In the genomic region with DNA sequence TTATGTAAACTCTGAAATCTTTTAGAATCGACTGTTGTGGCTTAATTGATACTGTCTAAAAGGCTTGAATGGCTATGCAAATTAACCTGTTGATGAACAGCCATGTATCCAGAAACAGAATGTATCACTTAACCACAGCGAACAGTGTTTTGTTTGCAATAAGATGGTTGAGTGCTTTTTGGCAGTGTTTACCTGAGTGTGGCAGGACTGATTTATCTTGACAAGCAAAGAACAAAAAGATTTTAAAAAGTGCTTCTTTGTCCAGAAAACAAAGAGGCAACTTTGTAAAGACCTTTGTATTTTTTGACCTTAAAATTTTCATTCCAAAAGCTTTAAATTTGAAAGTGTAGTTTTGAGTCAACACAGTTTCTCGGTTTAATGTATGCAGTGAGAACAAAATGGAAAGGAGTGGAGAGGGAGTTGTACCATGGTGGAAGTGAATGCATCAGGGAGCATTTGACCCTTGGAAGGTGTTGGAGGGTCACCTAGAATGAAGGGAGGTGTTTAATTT, we compare ENCODE assay signal across 15 cellular contexts. TPM values are rescaled to one million over a fixed set of nuclear protein-coding genes. Genes with fewer than 3 reads are reported as not detected.
DNase-seq lines count a peak whose midpoint lies in the region; ATAC-seq and TF ChIP-seq lines count a peak whose summit lies in the region.
"Had no signal": no experiment of that assay in that cellular context is flagged by ENCODE, and none has a peak within 500 bp of the region (broad histone marks: within the 10 kb centered on the region; RNA-seq: fewer than 3 reads in every experiment).

No MANE protein-coding gene starts in this region.

- in situ Hi-C loops in HAP-1 (cut with MboI; ENCODE audit: low sequenced_read_pairs) = no loop called here

- no peak overlapping the region for H3K27ac Mint-ChIP-seq in activated CD8-positive, alpha-beta T cell treated with anti-CD3 and anti-CD28 coated beads for 36 hours
- H3K27ac Mint-ChIP-seq: stimulated activated naive CD8-positive, alpha-beta T cell treated with anti-CD3 and anti-CD28 coated beads, Interleukin-15, Interleukin-2, amounts not matched to agents 100 ng/mL and 50 ng/mL, for 24 hours had no signal

- intact Hi-C loops in activated CD8-positive, alpha-beta T cell treated with anti-CD3 and anti-CD28 coated beads for 36 hours (cut with micrococcal nuclease) = no loop called here

- no peak for TF ChIP-seq CTCF in activated CD8-positive, alpha-beta T cell treated with anti-CD3 and anti-CD28 coated beads for 36 hours (IDR thresholded peaks at IDR 0.05)

- peaks cover 2% of the 10 kb centered on the region for H3K36me3 Mint-ChIP-seq in activated CD8-positive, alpha-beta T cell treated with anti-CD3 and anti-CD28 coated beads for 36 hours (ENCODE audit: low read depth)

- H3K4me1 ChIP-seq in HAP-1 = peaks cover 32% of the 10 kb centered on the region
- peaks cover 10% of the 10 kb centered on the region for H3K4me1 ChIP-seq in endocrine pancreas (ENCODE audit: control insufficient read depth, insufficient read depth, low read length)
- H3K4me1 ChIP-seq: colonic mucosa had no signal

- ATAC-seq in GM18909 (IDR thresholded peaks at IDR 0.05; ENCODE audit: poor library complexity, unreplicated experiment) = peak; percentile 97
- peak; percentile 97 for ATAC-seq in HG03457 (IDR thresholded peaks at IDR 0.05; ENCODE audit: unreplicated experiment)
- no peak for ATAC-seq in activated CD8-positive, alpha-beta T cell treated with anti-CD3 and anti-CD28 coated beads for 36 hours
- ATAC-seq: psoas muscle had no signal

- H3K4me1 Mint-ChIP-seq in activated CD8-positive, alpha-beta T cell treated with anti-CD3 and anti-CD28 coated beads for 36 hours (ENCODE audit: low read depth) = no peaks in the 10 kb centered on the region

- POLR2A ChIA-PET in activated CD8-positive, alpha-beta T cell treated with anti-CD3 and anti-CD28 coated beads for 36 hours (lab: Charles Lee) = no interaction called here

- H3K4me3 Mint-ChIP-seq in activated CD8-positive, alpha-beta T cell treated with anti-CD3 and anti-CD28 coated beads for 36 hours = no peak overlapping the region
- H3K4me3 Mint-ChIP-seq: stimulated activated naive CD8-positive, alpha-beta T cell treated with anti-CD3 and anti-CD28 coated beads, Interleukin-15, Interleukin-2, amounts not matched to agents 100 ng/mL and 50 ng/mL, for 24 hours had no signal

- H3K27me3 ChIP-seq in HAP-1 (ENCODE audit: low read depth) = no peaks in the 10 kb centered on the region
- no peaks in the 10 kb centered on the region for H3K27me3 ChIP-seq in endocrine pancreas (ENCODE audit: control insufficient read depth, insufficient read depth, low read length)
- H3K27me3 ChIP-seq: colonic mucosa, SJSA1 had no signal

- H3K9ac ChIP-seq in endocrine pancreas (ENCODE audit: control insufficient read depth, insufficient read depth, low read length) = no peak overlapping the region
- H3K9ac ChIP-seq: KMS-11 had no signal

- H3K4me3 ChIP-seq in HAP-1 = no peak overlapping the region
- peak overlapping the region; percentile 74 for H3K4me3 ChIP-seq in endocrine pancreas (ENCODE audit: control insufficient read depth, insufficient read depth, low read length)
- H3K4me3 ChIP-seq: colonic mucosa, psoas muscle, SJSA1 had no signal

- CTCF ChIA-PET in activated CD8-positive, alpha-beta T cell treated with anti-CD3 and anti-CD28 coated beads for 36 hours (lab: Charles Lee) = interaction anchor here (1.2 to 2.7 kb wide), 2 partner anchors 116 to 117 kb away, joined by 4 to 10 read pairs; no protein-coding TSS in a partner anchor

- H3K9me3 Mint-ChIP-seq in activated CD8-positive, alpha-beta T cell treated with anti-CD3 and anti-CD28 coated beads for 36 hours = no peaks in the 10 kb centered on the region
- H3K9me3 Mint-ChIP-seq: stimulated activated naive CD8-positive, alpha-beta T cell treated with anti-CD3 and anti-CD28 coated beads, Interleukin-15, Interleukin-2, amounts not matched to agents 100 ng/mL and 50 ng/mL, for 24 hours had no signal

- H3K36me3 ChIP-seq in HAP-1 (replicated peaks) = no peaks in the 10 kb centered on the region
- no peaks in the 10 kb centered on the region for H3K36me3 ChIP-seq in endocrine pancreas (ENCODE audit: control insufficient read depth, insufficient read depth, low read length)
- H3K36me3 ChIP-seq: colonic mucosa had no signal

- H3K9me3 ChIP-seq in HAP-1 (no peaks in the 10 kb centered on the region), endocrine pancreas (ENCODE audit: control insufficient read depth, low read length) (no peaks in the 10 kb centered on the region)
- H3K9me3 ChIP-seq: colonic mucosa, psoas muscle, SJSA1 had no signal

- no peaks in the 10 kb centered on the region for H3K27me3 Mint-ChIP-seq in activated CD8-positive, alpha-beta T cell treated with anti-CD3 and anti-CD28 coated beads for 36 hours
- H3K27me3 Mint-ChIP-seq: stimulated activated naive CD8-positive, alpha-beta T cell treated with anti-CD3 and anti-CD28 coated beads, Interleukin-15, Interleukin-2, amounts not matched to agents 100 ng/mL and 50 ng/mL, for 24 hours had no signal

- DNase-seq in HAP-1 (ENCODE audit: low spot score in 2 of 2) = peak; percentile 64 to 98
- DNase-seq in activated CD8-positive, alpha-beta T cell treated with anti-CD3 and anti-CD28 coated beads for 36 hours = no peak
- no peak for DNase-seq in DMS 273 (lab: John Stamatoyannopoulos, UW; ENCODE audit: unreplicated experiment)
- DNase-seq in cerebellum (ENCODE audit: low spot score) = no peak
- DNase-seq in ureter (ENCODE audit: low spot score) = no peak
- DNase-seq: activated T-cell treated with anti-CD3 and anti-CD28 coated beads for 4 hours, colonic mucosa, GDM1, psoas muscle had no signal

RNA-seq across cellular contexts. Expression of a gene that starts 18.0 kb away (rescaled TPM):
- total RNA-seq in activated CD8-positive, alpha-beta T cell treated with anti-CD3 and anti-CD28 coated beads for 36 hours = 1 to 10 TPM; 4.0 to 5.1 TPM
- total RNA-seq in cerebellum = 9.8 TPM
- 78.0 TPM for total RNA-seq in ureter

Comparison
In these comparisons a context has a peak if more than half of its experiments do, and no peak if none do; other contexts are left out.
1. DNase-seq: peak in HAP-1 (2 of 2); none in activated CD8-positive, alpha-beta T cell treated with anti-CD3 and anti-CD28 coated beads for 36 hours (single experiment), DMS 273 (single experiment), cerebellum (single experiment) and ureter (single experiment).